17 cellular contexts compared by ENCODE assay signal in the genomic region with DNA sequence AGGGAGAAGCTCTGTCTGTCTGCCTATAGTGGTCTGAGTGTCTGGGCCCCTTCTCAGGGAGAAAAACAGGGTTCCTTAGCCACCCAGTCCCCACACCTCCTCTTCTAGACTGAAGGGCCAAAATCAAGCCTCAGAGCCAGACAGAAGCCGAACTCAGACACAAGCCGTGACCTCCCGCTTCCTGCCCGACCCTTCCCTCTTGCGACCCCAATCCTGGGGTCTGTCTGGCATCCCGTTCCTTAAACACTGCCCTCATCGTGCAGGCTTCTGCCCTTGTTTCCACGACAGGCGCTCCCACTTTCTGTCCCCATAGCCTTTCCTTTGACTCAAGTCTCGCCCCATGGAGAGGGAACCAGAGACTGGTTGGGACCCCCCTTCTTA. TPM values are rescaled to one million over a fixed set of nuclear protein-coding genes. Genes with fewer than 3 reads are reported as not detected.
DNase-seq lines count a peak whose midpoint lies in the region; ATAC-seq and TF ChIP-seq lines count a peak whose summit lies in the region.
"Had no signal": no experiment of that assay in that cellular context is flagged by ENCODE, and none has a peak within 500 bp of the region (broad histone marks: within the 10 kb centered on the region; RNA-seq: fewer than 3 reads in every experiment).

No MANE protein-coding gene starts in this region.

- no peak overlapping the region for H3K4me3 ChIP-seq in SJCRH30

- peaks cover 44% of the 10 kb centered on the region for H3K4me1 ChIP-seq in SJCRH30

- TF ChIP-seq CTCF in glutamatergic neuron (IDR thresholded peaks at IDR 0.05; ENCODE audit: partially characterized antibody, unreplicated experiment), result no peak
- TF ChIP-seq CTCF in neural crest cell (conservative IDR thresholded peaks at IDR 0.05), result no peak
- no peak for TF ChIP-seq CTCF in type B pancreatic cell (conservative IDR thresholded peaks at IDR 0.05)

- H3K27me3 Mint-ChIP-seq in glutamatergic neuron (ENCODE audit: unreplicated experiment) (peaks cover 12% of the 10 kb centered on the region), neural crest cell (ENCODE audit: low read depth) (no peaks in the 10 kb centered on the region), type B pancreatic cell (peaks cover 6% of the 10 kb centered on the region)
- H3K27me3 Mint-ChIP-seq: CD4-positive, alpha-beta T cell had no signal

- H3K27me3 ChIP-seq in SJCRH30, result no peaks in the 10 kb centered on the region

- DNase-seq in SJCRH30 (no peak), glutamatergic neuron (no peak), neural crest cell (ENCODE audit: low read depth, low spot score) (no peak), type B pancreatic cell (ENCODE audit: extremely low spot score, unreplicated experiment) (no peak), DMS153 treated with DMSO at 0.1 percent for 48 hours (lab: John Stamatoyannopoulos, UW; ENCODE audit: unreplicated experiment) (no peak)
- DNase-seq: Calu3; CD4-positive, alpha-beta T cell; DMS79; GDM1; Karpas-422; MM.1S; NCI-H1105; NCI-H1694 treated with DMSO at 0.1 percent for 48 hours; NCI-H345 had no signal

- peak overlapping the region; percentile 12 for H3K27ac Mint-ChIP-seq in glutamatergic neuron (ENCODE audit: unreplicated experiment)
- H3K27ac Mint-ChIP-seq in neural crest cell (ENCODE audit: unreplicated experiment), result peak overlapping the region; percentile 65
- peak overlapping the region; percentile 63 for H3K27ac Mint-ChIP-seq in type B pancreatic cell
- H3K27ac Mint-ChIP-seq: B cell; CD4-positive, alpha-beta T cell had no signal

- H3K9me3 Mint-ChIP-seq in glutamatergic neuron (ENCODE audit: unreplicated experiment), result peaks cover 1% of the 10 kb centered on the region
- H3K9me3 Mint-ChIP-seq in neural crest cell, result no peaks in the 10 kb centered on the region
- no peaks in the 10 kb centered on the region for H3K9me3 Mint-ChIP-seq in type B pancreatic cell
- H3K9me3 Mint-ChIP-seq: CD4-positive, alpha-beta T cell had no signal

- H3K9me3 ChIP-seq in SJCRH30 (replicated peaks), result no peaks in the 10 kb centered on the region

- no peaks in the 10 kb centered on the region for H3K36me3 ChIP-seq in SJCRH30

- peak overlapping the region; percentile 15 for H3K4me3 Mint-ChIP-seq in glutamatergic neuron (ENCODE audit: unreplicated experiment)
- H3K4me3 Mint-ChIP-seq in neural crest cell, result peak overlapping the region; percentile 49
- no peak overlapping the region for H3K4me3 Mint-ChIP-seq in type B pancreatic cell
- H3K4me3 Mint-ChIP-seq: B cell; CD4-positive, alpha-beta T cell had no signal

- H3K36me3 Mint-ChIP-seq in glutamatergic neuron (ENCODE audit: unreplicated experiment), result no peaks in the 10 kb centered on the region
- H3K36me3 Mint-ChIP-seq in neural crest cell (ENCODE audit: low read depth), result no peaks in the 10 kb centered on the region
- H3K36me3 Mint-ChIP-seq in type B pancreatic cell, result no peaks in the 10 kb centered on the region

- ATAC-seq in HG03378 (IDR thresholded peaks at IDR 0.05; ENCODE audit: unreplicated experiment) (no peak), GM21576 (IDR thresholded peaks at IDR 0.05; ENCODE audit: unreplicated experiment) (no peak)

- peak overlapping the region; percentile 16; the same call in 1 of the 2 replicates for H3K27ac ChIP-seq in SJCRH30

- H3K4me1 Mint-ChIP-seq in glutamatergic neuron (ENCODE audit: low read depth, unreplicated experiment) (peaks cover 17% of the 10 kb centered on the region), neural crest cell (peaks cover 55% of the 10 kb centered on the region), type B pancreatic cell (ENCODE audit: unreplicated experiment) (peaks cover 45% of the 10 kb centered on the region)
- H3K4me1 Mint-ChIP-seq: B cell had no signal

RNA-seq across cellular contexts. Expression of gene EPHB3, which starts 32.3 kb away (rescaled TPM):
- 16.4 and 16.6 TPM in 2 replicates for total RNA-seq in SJCRH30 (2014; rRNA removed; shearing (Covaris generic))
- total RNA-seq in glutamatergic neuron (ENCODE audit: unreplicated experiment) (5.0 TPM), neural crest cell (9.7 and 13.4 TPM in 2 replicates), type B pancreatic cell (ENCODE audit: low replicate concordance) (57.7 and 65.0 TPM in 2 replicates)

Comparison
In these comparisons a context has a peak if more than half of its experiments do, and no peak if none do; other contexts are left out.
1. H3K27ac Mint-ChIP-seq: peak in every context shown above with its lines; median percentile 65 in neural crest cell; 63 in type B pancreatic cell; 12 in glutamatergic neuron.